Comparison of ENCODE assay signal across 29 cellular contexts in genomic region chr4:84908876-84909275, GRCh38.
"Had no signal": no experiment of that assay in that cellular context is flagged by ENCODE, and none has a peak within 500 bp of the region (broad histone marks: within the 10 kb centered on the region; RNA-seq: fewer than 3 reads in every experiment).

No MANE protein-coding gene starts in this region.

- H3K9me3 Mint-ChIP-seq: neural progenitor cell; stimulated activated naive CD8-positive, alpha-beta T cell treated with anti-CD3 and anti-CD28 coated beads, Interleukin-15, amount 100 ng/mL, for 72 hours had no signal

- H3K4me2 ChIP-seq: neural progenitor cell had no signal

- H3K27ac ChIP-seq: left lung, lower lobe of right lung, neural progenitor cell, pancreas, prostate gland, skin epidermis, tibial nerve, upper lobe of left lung had no signal

- H3K36me3 Mint-ChIP-seq: naive B cell; natural killer cell; stimulated activated effector memory CD8-positive, alpha-beta T cell treated with anti-CD3 and anti-CD28 coated beads, Interleukin-12 subunit alpha, Interleukin-12 subunit beta, amount 100 ng/mL, for 72 hours had no signal

- H3K9me3 ChIP-seq: left lung, lower lobe of right lung, pancreas, prostate gland, tibial nerve, upper lobe of left lung had no signal

- H2AFZ ChIP-seq: neural progenitor cell had no signal

- H3K4me1 ChIP-seq: neural progenitor cell, prostate gland had no signal

- H3K4me3 ChIP-seq: left lung, lower lobe of right lung, neural progenitor cell, pancreas, prostate gland, skin epidermis, tibial nerve, upper lobe of left lung had no signal

- H3K36me3 ChIP-seq: left lung, lower lobe of right lung, neural progenitor cell, pancreas, prostate gland, upper lobe of left lung had no signal

- H3K27ac Mint-ChIP-seq: mesothelial cell of epicardium; natural killer cell; nephron progenitor cell; neural progenitor cell; stimulated activated effector memory CD8-positive, alpha-beta T cell treated with anti-CD3 and anti-CD28 coated beads, Interleukin-12 subunit alpha, Interleukin-12 subunit beta, amount 100 ng/mL, for 72 hours; stimulated activated naive CD8-positive, alpha-beta T cell treated with anti-CD3 and anti-CD28 coated beads, Interleukin-15, amount 100 ng/mL, for 72 hours had no signal

- H3K27me3 ChIP-seq: left lung, neural progenitor cell, pancreas, tibial nerve, upper lobe of left lung had no signal

- H3K9ac ChIP-seq: neural progenitor cell had no signal

- H3K4me3 Mint-ChIP-seq: mesothelial cell of epicardium; naive B cell; natural killer cell; nephron progenitor cell; neural progenitor cell; stimulated activated effector memory CD8-positive, alpha-beta T cell treated with anti-CD3 and anti-CD28 coated beads, Interleukin-12 subunit alpha, Interleukin-12 subunit beta, amount 100 ng/mL, for 72 hours; stimulated activated naive CD8-positive, alpha-beta T cell treated with anti-CD3 and anti-CD28 coated beads, Interleukin-15, amount 100 ng/mL, for 72 hours had no signal

- H3K4me1 Mint-ChIP-seq: naive B cell; natural killer cell; neural progenitor cell; stimulated activated effector memory CD8-positive, alpha-beta T cell treated with anti-CD3 and anti-CD28 coated beads, Interleukin-12 subunit alpha, Interleukin-12 subunit beta, amount 100 ng/mL, for 72 hours; stimulated activated naive CD8-positive, alpha-beta T cell treated with anti-CD3 and anti-CD28 coated beads, Interleukin-15, amount 100 ng/mL, for 72 hours had no signal

- DNase-seq: hippocampal formation; kidney; left colon; left lung; lower lobe of right lung; mammary epithelial cell; mesenchymal stem cell; naive B cell; natural killer cell; nephron progenitor cell; pancreas; posterior cingulate gyrus; retina; right cardiac atrium; stimulated activated CD4-positive, alpha-beta T cell treated with anti-CD3 and anti-CD28 coated beads, Interleukin-12 subunit alpha, Interleukin-12 subunit beta, amount 100 ng/mL, for 4 hours; stimulated activated CD4-positive, alpha-beta T cell treated with anti-CD3 and anti-CD28 coated beads, Interleukin-15, amount 100 ng/mL, for 24 hours; stimulated activated CD4-positive, alpha-beta T cell treated with anti-CD3 and anti-CD28 coated beads, Interleukin-2, amount 100 ng/mL, for 24 hours; stimulated activated CD4-positive, alpha-beta T cell treated with anti-CD3 and anti-CD28 coated beads, Interleukin-4, amount 100 ng/mL, for 24 hours; stimulated activated naive CD4-positive, alpha-beta T cell treated with Interleukin-2 at 50 U/mL for 16 hours; stimulated activated naive CD8-positive, alpha-beta T cell treated with anti-CD3 and anti-CD28 coated beads, Interleukin-15, amount 100 ng/mL, for 72 hours; substantia nigra; upper lobe of left lung had no signal

- H3K27me3 Mint-ChIP-seq: stimulated activated naive CD8-positive, alpha-beta T cell treated with anti-CD3 and anti-CD28 coated beads, Interleukin-15, amount 100 ng/mL, for 72 hours had no signal

- ATAC-seq: left colon; left lung; lower lobe of right lung; natural killer cell; pancreas; right cardiac atrium; sciatic nerve; stimulated activated effector memory CD8-positive, alpha-beta T cell treated with anti-CD3 and anti-CD28 coated beads, Interleukin-12 subunit alpha, Interleukin-12 subunit beta, amount 100 ng/mL, for 72 hours; stimulated activated naive CD8-positive, alpha-beta T cell treated with anti-CD3 and anti-CD28 coated beads, Interleukin-15, amount 100 ng/mL, for 72 hours had no signal
